In the genomic region with DNA sequence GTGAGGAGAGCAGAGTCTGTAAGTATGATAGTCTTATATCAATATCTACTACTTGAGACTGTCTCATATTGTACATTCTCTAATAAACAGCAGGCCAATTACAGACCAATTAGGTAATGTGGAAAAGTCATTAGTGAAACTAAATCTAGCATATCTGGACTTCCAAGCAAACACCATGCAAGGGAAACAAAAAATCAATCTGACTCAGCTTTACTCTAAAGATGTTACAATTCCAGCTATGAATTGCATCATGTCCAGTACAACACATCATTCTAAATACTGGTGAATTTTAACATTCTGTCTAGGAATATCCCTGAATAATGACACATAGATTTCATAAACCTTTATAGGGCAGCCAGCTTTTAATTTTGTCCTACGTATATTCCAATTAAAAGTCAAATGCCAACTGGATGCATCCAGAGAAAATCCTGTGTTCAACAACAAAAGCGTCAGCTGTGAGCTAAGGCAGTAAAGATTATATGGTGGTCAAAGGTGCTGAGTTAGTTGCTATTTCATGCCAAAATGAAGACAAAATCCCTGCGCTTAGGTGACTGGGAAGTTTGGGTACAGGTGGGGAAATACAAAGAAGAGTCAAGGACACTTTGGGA, we compare ENCODE assay signal across 1 cellular context.
TF ChIP-seq lines count a peak whose summit lies in the region.

No MANE protein-coding gene starts in this region.

TF ChIP-seq in GM23338, 12 proteins besides CTCF, POLR2A, EP300 and RAD21 (continued from another document):
- TF ChIP-seq, protein P1, sequence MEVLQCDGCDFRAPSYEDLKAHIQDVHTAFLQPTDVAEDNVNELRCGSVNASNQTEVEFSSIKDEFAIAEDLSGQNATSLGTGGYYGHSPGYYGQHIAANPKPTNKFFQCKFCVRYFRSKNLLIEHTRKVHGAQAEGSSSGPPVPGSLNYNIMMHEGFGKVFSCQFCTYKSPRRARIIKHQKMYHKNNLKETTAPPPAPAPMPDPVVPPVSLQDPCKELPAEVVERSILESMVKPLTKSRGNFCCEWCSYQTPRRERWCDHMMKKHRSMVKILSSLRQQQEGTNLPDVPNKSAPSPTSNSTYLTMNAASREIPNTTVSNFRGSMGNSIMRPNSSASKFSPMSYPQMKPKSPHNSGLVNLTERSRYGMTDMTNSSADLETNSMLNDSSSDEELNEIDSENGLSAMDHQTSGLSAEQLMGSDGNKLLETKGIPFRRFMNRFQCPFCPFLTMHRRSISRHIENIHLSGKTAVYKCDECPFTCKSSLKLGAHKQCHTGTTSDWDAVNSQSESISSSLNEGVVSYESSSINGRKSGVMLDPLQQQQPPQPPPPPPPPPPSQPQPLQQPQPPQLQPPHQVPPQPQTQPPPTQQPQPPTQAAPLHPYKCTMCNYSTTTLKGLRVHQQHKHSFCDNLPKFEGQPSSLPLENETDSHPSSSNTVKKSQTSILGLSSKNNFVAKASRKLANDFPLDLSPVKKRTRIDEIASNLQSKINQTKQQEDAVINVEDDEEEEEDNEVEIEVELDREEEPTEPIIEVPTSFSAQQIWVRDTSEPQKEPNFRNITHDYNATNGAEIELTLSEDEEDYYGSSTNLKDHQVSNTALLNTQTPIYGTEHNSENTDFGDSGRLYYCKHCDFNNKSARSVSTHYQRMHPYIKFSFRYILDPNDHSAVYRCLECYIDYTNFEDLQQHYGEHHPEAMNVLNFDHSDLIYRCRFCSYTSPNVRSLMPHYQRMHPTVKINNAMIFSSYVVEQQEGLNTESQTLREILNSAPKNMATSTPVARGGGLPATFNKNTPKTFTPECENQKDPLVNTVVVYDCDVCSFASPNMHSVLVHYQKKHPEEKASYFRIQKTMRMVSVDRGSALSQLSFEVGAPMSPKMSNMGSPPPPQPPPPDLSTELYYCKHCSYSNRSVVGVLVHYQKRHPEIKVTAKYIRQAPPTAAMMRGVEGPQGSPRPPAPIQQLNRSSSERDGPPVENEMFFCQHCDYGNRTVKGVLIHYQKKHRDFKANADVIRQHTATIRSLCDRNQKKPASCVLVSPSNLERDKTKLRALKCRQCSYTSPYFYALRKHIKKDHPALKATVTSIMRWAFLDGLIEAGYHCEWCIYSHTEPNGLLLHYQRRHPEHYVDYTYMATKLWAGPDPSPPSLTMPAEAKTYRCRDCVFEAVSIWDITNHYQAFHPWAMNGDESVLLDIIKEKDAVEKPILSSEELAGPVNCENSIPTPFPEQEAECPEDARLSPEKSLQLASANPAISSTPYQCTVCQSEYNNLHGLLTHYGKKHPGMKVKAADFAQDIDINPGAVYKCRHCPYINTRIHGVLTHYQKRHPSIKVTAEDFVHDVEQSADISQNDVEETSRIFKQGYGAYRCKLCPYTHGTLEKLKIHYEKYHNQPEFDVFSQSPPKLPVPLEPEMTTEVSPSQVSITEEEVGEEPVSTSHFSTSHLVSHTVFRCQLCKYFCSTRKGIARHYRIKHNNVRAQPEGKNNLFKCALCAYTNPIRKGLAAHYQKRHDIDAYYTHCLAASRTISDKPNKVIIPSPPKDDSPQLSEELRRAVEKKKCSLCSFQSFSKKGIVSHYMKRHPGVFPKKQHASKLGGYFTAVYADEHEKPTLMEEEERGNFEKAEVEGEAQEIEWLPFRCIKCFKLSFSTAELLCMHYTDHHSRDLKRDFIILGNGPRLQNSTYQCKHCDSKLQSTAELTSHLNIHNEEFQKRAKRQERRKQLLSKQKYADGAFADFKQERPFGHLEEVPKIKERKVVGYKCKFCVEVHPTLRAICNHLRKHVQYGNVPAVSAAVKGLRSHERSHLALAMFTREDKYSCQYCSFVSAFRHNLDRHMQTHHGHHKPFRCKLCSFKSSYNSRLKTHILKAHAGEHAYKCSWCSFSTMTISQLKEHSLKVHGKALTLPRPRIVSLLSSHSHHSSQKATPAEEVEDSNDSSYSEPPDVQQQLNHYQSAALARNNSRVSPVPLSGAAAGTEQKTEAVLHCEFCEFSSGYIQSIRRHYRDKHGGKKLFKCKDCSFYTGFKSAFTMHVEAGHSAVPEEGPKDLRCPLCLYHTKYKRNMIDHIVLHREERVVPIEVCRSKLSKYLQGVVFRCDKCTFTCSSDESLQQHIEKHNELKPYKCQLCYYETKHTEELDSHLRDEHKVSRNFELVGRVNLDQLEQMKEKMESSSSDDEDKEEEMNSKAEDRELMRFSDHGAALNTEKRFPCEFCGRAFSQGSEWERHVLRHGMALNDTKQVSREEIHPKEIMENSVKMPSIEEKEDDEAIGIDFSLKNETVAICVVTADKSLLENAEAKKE (CRISPR knock-in tag; IDR thresholded peaks at IDR 0.05) = no peak
- TF ChIP-seq REST (IDR thresholded peaks at IDR 0.05; ENCODE audit: unreplicated experiment) = no peak
- TF ChIP-seq ZNF114 (CRISPR knock-in tag; IDR thresholded peaks at IDR 0.05) = no peak
- no peak for TF ChIP-seq CREB1 (CRISPR knock-in tag; IDR thresholded peaks at IDR 0.05; ENCODE audit: low read depth)
- no peak for TF ChIP-seq STAT1 (IDR thresholded peaks at IDR 0.05; ENCODE audit: unreplicated experiment)
- TF ChIP-seq EZH2 (IDR thresholded peaks at IDR 0.05; ENCODE audit: low read depth, unreplicated experiment) = no peak
- TF ChIP-seq NANOG (IDR thresholded peaks at IDR 0.05; ENCODE audit: borderline replicate concordance) = no peak
- no peak for TF ChIP-seq JUNB (IDR thresholded peaks at IDR 0.05; ENCODE audit: unreplicated experiment)
TF ChIP-seq in GM23338: peak in this region for 0.
